Comparison of ENCODE assay signal across 1 cellular context in genomic region chr14:55721353-55721752, GRCh38.
TF ChIP-seq lines count a peak whose summit lies in the region.

No MANE protein-coding gene starts in this region.

TF ChIP-seq in HCT116, 20 proteins besides CTCF, POLR2A, EP300 and RAD21 (continued from another document):
- TF ChIP-seq, protein P1, sequence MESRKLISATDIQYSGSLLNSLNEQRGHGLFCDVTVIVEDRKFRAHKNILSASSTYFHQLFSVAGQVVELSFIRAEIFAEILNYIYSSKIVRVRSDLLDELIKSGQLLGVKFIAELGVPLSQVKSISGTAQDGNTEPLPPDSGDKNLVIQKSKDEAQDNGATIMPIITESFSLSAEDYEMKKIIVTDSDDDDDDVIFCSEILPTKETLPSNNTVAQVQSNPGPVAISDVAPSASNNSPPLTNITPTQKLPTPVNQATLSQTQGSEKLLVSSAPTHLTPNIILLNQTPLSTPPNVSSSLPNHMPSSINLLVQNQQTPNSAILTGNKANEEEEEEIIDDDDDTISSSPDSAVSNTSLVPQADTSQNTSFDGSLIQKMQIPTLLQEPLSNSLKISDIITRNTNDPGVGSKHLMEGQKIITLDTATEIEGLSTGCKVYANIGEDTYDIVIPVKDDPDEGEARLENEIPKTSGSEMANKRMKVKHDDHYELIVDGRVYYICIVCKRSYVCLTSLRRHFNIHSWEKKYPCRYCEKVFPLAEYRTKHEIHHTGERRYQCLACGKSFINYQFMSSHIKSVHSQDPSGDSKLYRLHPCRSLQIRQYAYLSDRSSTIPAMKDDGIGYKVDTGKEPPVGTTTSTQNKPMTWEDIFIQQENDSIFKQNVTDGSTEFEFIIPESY (IDR thresholded peaks at IDR 0.05; ENCODE audit: extremely low read depth, insufficient replicate concordance, low read length): no peak
- TF ChIP-seq EZH2 (IDR thresholded peaks at IDR 0.05) (no peak), FOSL1 (IDR thresholded peaks at IDR 0.05; ENCODE audit: low read depth) (no peak), YY1 (IDR thresholded peaks at IDR 0.05; ENCODE audit: extremely low read depth, insufficient replicate concordance, low read depth, low read length) (no peak), ZNF274 (IDR thresholded peaks at IDR 0.05; ENCODE audit: low read depth, low read length) (no peak), CEBPB (IDR thresholded peaks at IDR 0.05; ENCODE audit: low read depth) (no peak), POLR2AphosphoS5 (IDR thresholded peaks at IDR 0.05; ENCODE audit: low read depth, low read length) (no peak), TCF7L2 (IDR thresholded peaks at IDR 0.05; ENCODE audit: borderline replicate concordance, extremely low read depth, insufficient read depth, insufficient read length) (no peak), SIN3A (IDR thresholded peaks at IDR 0.05; ENCODE audit: low read depth) (no peak), ATF3 (IDR thresholded peaks at IDR 0.05) (no peak)
